Comparison of ENCODE assay signal across 8 cellular contexts in the genomic region with DNA sequence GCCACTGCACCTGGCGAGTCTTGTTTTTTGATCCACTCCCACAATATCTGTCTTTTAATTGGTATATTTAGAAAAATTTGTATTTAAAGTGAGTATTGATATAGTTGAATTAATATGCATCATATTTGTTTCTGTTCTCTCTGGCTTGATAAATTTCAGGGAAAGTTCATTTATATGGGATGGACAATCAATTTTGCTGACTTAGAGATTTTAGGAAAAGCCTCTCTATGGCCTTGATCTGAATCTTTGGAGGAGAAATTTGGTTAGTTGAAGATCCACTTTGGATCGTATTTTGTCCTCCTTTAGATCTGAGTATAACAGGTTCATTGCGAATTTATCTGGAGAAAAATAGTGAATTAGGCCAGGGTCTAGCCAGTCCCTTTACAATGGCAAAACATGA.
"Had no signal": no experiment of that assay in that cellular context is flagged by ENCODE, and none has a peak within 500 bp of the region (broad histone marks: within the 10 kb centered on the region; RNA-seq: fewer than 3 reads in every experiment).

No MANE protein-coding gene starts in this region.

- ATAC-seq: GM12878 had no signal

- H3K4me3 ChIP-seq: GM12878 had no signal

- FAIRE-seq: G401.6, GM12878, GM12891, GM12892, GM18507, GM19239 had no signal

- DNase-seq: GDM1, GF-D8 had no signal
